Comparison of ENCODE assay signal across 28 cellular contexts in the genomic region with DNA sequence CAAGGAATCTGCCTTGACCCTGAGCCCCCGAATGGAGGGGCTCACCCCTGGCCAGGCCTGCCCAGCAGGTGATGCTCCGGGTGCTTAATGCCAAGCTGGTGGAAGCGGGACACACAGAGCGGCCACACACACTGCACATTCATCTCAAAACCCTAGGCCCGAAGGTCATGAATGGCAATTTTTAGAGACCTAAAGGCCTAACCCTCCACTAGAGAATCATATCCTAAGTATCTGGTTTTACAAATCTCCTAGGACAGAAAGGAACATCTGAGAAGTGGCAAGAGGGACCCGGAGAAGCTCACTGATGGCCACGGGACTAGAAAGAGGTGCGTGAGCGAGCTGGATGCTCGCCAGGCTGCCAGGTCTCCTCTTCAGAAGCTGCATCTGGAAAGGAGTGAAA. TPM values are rescaled to one million over a fixed set of nuclear protein-coding genes. Genes with fewer than 3 reads are reported as not detected.
DNase-seq lines count a peak whose midpoint lies in the region; ATAC-seq and TF ChIP-seq lines count a peak whose summit lies in the region.
"Had no signal": no experiment of that assay in that cellular context is flagged by ENCODE, and none has a peak within 500 bp of the region (broad histone marks: within the 10 kb centered on the region; RNA-seq: fewer than 3 reads in every experiment).

No MANE protein-coding gene starts in this region.

- H3K9me3 ChIP-seq in right lobe of liver, result no peaks in the 10 kb centered on the region
- H3K9me3 ChIP-seq: heart right ventricle, left ventricle myocardium inferior, psoas muscle, tibial nerve had no signal

- CTCF ChIA-PET in activated CD4-positive, alpha-beta memory T cell treated with anti-CD3 and anti-CD28 coated beads, Interleukin-2, amount 10 ng/mL, durations not matched to agents 7 days and 5 days (lab: Charles Lee), result interaction anchor here (0.8 to 6.4 kb wide), 6 partner anchors 10 to 229 kb away, joined by 3 to 42 read pairs (median 10); a partner anchor contains a TSS

- ATAC-seq in stimulated activated naive CD8-positive, alpha-beta T cell treated with anti-CD3 and anti-CD28 coated beads, Interleukin-15, Interleukin-2, amounts not matched to agents 100 U/mL and 50 U/mL, for 24 hours, result no peak
- ATAC-seq in right lobe of liver (no peak), GM19463 (IDR thresholded peaks at IDR 0.05; ENCODE audit: unreplicated experiment) (no peak)
- ATAC-seq: heart right ventricle, K562, psoas muscle had no signal

- peaks cover 28% of the 10 kb centered on the region for H3K36me3 Mint-ChIP-seq in stimulated activated naive CD8-positive, alpha-beta T cell treated with anti-CD3 and anti-CD28 coated beads, Interleukin-15, Interleukin-2, amounts not matched to agents 100 ng/mL and 50 ng/mL, for 24 hours (ENCODE audit: low read depth)
- peaks cover 85% of the 10 kb centered on the region for H3K36me3 Mint-ChIP-seq in activated CD4-positive, alpha-beta memory T cell treated with anti-CD3 and anti-CD28 coated beads, Interleukin-2, amount 10 ng/mL, durations not matched to agents 7 days and 5 days (ENCODE audit: low read depth)

- 93% methylated on average over 5 of the region's 10 CpGs for WGBS in right lobe of liver (ENCODE audit: insufficient coverage, low coverage, low lambda C conversion rate, missing lambda C conversion rate)

- no peaks in the 10 kb centered on the region for H3K27me3 Mint-ChIP-seq in stimulated activated naive CD8-positive, alpha-beta T cell treated with anti-CD3 and anti-CD28 coated beads, Interleukin-15, Interleukin-2, amounts not matched to agents 100 ng/mL and 50 ng/mL, for 24 hours
- no peaks in the 10 kb centered on the region for H3K27me3 Mint-ChIP-seq in activated CD4-positive, alpha-beta memory T cell treated with anti-CD3 and anti-CD28 coated beads, Interleukin-2, amount 10 ng/mL, durations not matched to agents 7 days and 5 days
- H3K27me3 Mint-ChIP-seq: dendritic cell treated with granulocyte-macrophage colony-stimulating factor and Interleukin-4, amounts not matched to agents 40 ng/mL and 50 ng/mL, for 4 days had no signal

- H3K36me3 ChIP-seq in right lobe of liver, result peaks cover 0 to 30% (median 3%) of the 10 kb centered on the region in 4 donors
- H3K36me3 ChIP-seq: cardiac muscle cell had no signal

- no peak for DNase-seq in stimulated activated naive CD8-positive, alpha-beta T cell treated with anti-CD3 and anti-CD28 coated beads, Interleukin-15, Interleukin-2, amounts not matched to agents 100 U/mL and 50 U/mL, for 24 hours
- DNase-seq in activated CD4-positive, alpha-beta memory T cell treated with anti-CD3 and anti-CD28 coated beads, Interleukin-2, amount 10 ng/mL, durations not matched to agents 7 days and 5 days, result no peak
- DNase-seq in epithelial cell of prostate (ENCODE audit: low read depth, low spot score) (no peak), ureter (ENCODE audit: low spot score) (peak; percentile 13), retina (no peak), right lobe of liver (no peak)
- DNase-seq: anterior cingulate cortex; DMS53; GF-D8; heart right ventricle; left ventricle myocardium inferior; midbrain; MM.1S; NCI-H1436 treated with DMSO at 0.1 percent for 48 hours; NCI-H69; psoas muscle; stimulated activated CD4-positive, alpha-beta T cell treated with anti-CD3 and anti-CD28 coated beads, Interleukin-2, amount 100 ng/mL, for 24 hours; stimulated activated naive CD4-positive, alpha-beta T cell treated with Interleukin-2 at 50 U/mL for 16 hours had no signal

- H3K27ac ChIP-seq in epithelial cell of prostate (peak overlapping the region; percentile 67), right lobe of liver (no peak overlapping the region)
- H3K27ac ChIP-seq: cardiac muscle cell, left ventricle myocardium inferior, psoas muscle, RWPE1, SK-N-MC had no signal

- H3K4me1 ChIP-seq in right lobe of liver, result peaks cover 0 to 3% (median 0%) of the 10 kb centered on the region in 4 donors

- intact Hi-C loops in right lobe of liver (cut with DNase I), result no loop called here

- no peak overlapping the region for H3K4me3 ChIP-seq in right lobe of liver
- H3K4me3 ChIP-seq: cardiac muscle cell, heart right ventricle, K562, left ventricle myocardium inferior, psoas muscle, SK-N-MC, skin epidermis, tibial nerve had no signal

- no peak overlapping the region for H3K4me3 Mint-ChIP-seq in stimulated activated naive CD8-positive, alpha-beta T cell treated with anti-CD3 and anti-CD28 coated beads, Interleukin-15, Interleukin-2, amounts not matched to agents 100 ng/mL and 50 ng/mL, for 24 hours
- peak overlapping the region; percentile 27 for H3K4me3 Mint-ChIP-seq in activated CD4-positive, alpha-beta memory T cell treated with anti-CD3 and anti-CD28 coated beads, Interleukin-2, amount 10 ng/mL, durations not matched to agents 7 days and 5 days
- H3K4me3 Mint-ChIP-seq: dendritic cell treated with granulocyte-macrophage colony-stimulating factor and Interleukin-4, amounts not matched to agents 40 ng/mL and 50 ng/mL, for 4 days; neural crest cell had no signal

- peaks cover 68% of the 10 kb centered on the region for H3K4me1 Mint-ChIP-seq in stimulated activated naive CD8-positive, alpha-beta T cell treated with anti-CD3 and anti-CD28 coated beads, Interleukin-15, Interleukin-2, amounts not matched to agents 100 ng/mL and 50 ng/mL, for 24 hours (ENCODE audit: low read depth)
- H3K4me1 Mint-ChIP-seq in activated CD4-positive, alpha-beta memory T cell treated with anti-CD3 and anti-CD28 coated beads, Interleukin-2, amount 10 ng/mL, durations not matched to agents 7 days and 5 days, result peaks cover 66% of the 10 kb centered on the region
- H3K4me1 Mint-ChIP-seq: neural crest cell had no signal

- peak overlapping the region; percentile 99 for H3K27ac Mint-ChIP-seq in stimulated activated naive CD8-positive, alpha-beta T cell treated with anti-CD3 and anti-CD28 coated beads, Interleukin-15, Interleukin-2, amounts not matched to agents 100 ng/mL and 50 ng/mL, for 24 hours
- peak overlapping the region; percentile 44 for H3K27ac Mint-ChIP-seq in activated CD4-positive, alpha-beta memory T cell treated with anti-CD3 and anti-CD28 coated beads, Interleukin-2, amount 10 ng/mL, durations not matched to agents 7 days and 5 days
- H3K27ac Mint-ChIP-seq: dendritic cell treated with granulocyte-macrophage colony-stimulating factor and Interleukin-4, amounts not matched to agents 40 ng/mL and 50 ng/mL, for 4 days had no signal

- peaks cover 10% of the 10 kb centered on the region for H3K9me3 Mint-ChIP-seq in stimulated activated naive CD8-positive, alpha-beta T cell treated with anti-CD3 and anti-CD28 coated beads, Interleukin-15, Interleukin-2, amounts not matched to agents 100 ng/mL and 50 ng/mL, for 24 hours
- peaks cover 10% of the 10 kb centered on the region for H3K9me3 Mint-ChIP-seq in activated CD4-positive, alpha-beta memory T cell treated with anti-CD3 and anti-CD28 coated beads, Interleukin-2, amount 10 ng/mL, durations not matched to agents 7 days and 5 days
- H3K9me3 Mint-ChIP-seq: dendritic cell treated with granulocyte-macrophage colony-stimulating factor and Interleukin-4, amounts not matched to agents 40 ng/mL and 50 ng/mL, for 4 days; neural crest cell had no signal

- TF ChIP-seq CTCF in right lobe of liver (IDR thresholded peaks at IDR 0.05), result no peak

- POLR2A ChIA-PET in activated CD4-positive, alpha-beta memory T cell treated with anti-CD3 and anti-CD28 coated beads, Interleukin-2, amount 10 ng/mL, durations not matched to agents 7 days and 5 days (lab: Charles Lee), result interaction anchor here (1.2 to 5.6 kb wide), 6 partner anchors 13 to 187 kb away, joined by 3 to 70 read pairs (median 20); a partner anchor contains a TSS

- no peaks in the 10 kb centered on the region for H3K27me3 ChIP-seq in right lobe of liver
- H3K27me3 ChIP-seq: cardiac muscle cell, heart right ventricle, tibial nerve had no signal

- no peak for TF ChIP-seq POLR2A in right lobe of liver (IDR thresholded peaks at IDR 0.05)

RNA-seq across cellular contexts. Expression of a gene that starts 38.3 kb away (rescaled TPM):
- 10 to 100 TPM; 58.3 to 67.1 TPM for total RNA-seq in activated CD4-positive, alpha-beta memory T cell treated with anti-CD3 and anti-CD28 coated beads, Interleukin-2, amount 10 ng/mL, durations not matched to agents 7 days and 5 days
- 120 TPM for total RNA-seq in ureter
- total RNA-seq in right lobe of liver, result 10 to 100 TPM in 4 of 6 experiments, 1 to 10 TPM in 2; 8.6 to 22.2 (median 10.9) TPM
